19 cellular contexts compared by ENCODE assay signal in genomic region chr15:95328559-95328958, GRCh38.
DNase-seq lines count a peak whose midpoint lies in the region; ATAC-seq and TF ChIP-seq lines count a peak whose summit lies in the region.
"Had no signal": no experiment of that assay in that cellular context is flagged by ENCODE, and none has a peak within 500 bp of the region (broad histone marks: within the 10 kb centered on the region; RNA-seq: fewer than 3 reads in every experiment).

No MANE protein-coding gene starts in this region.

- ATAC-seq in Right ventricle myocardium superior (ENCODE audit: poor library complexity) (no peak), gastrocnemius medialis (no peak), GM19452 (IDR thresholded peaks at IDR 0.05; ENCODE audit: unreplicated experiment) (no peak)
- ATAC-seq: A549 had no signal

- H3K36me3 ChIP-seq in right atrium auricular region (no peaks in the 10 kb centered on the region), gastrocnemius medialis (no peaks in the 10 kb centered on the region), uterus (no peaks in the 10 kb centered on the region)

- H3K4me3 Mint-ChIP-seq in endothelial cell (ENCODE audit: unreplicated experiment), result no peak overlapping the region

- in situ Hi-C loops in gastrocnemius medialis (cut with MboI; ENCODE audit: low sequenced_read_pairs in 4 of 4), result no loop called here

- DNase-seq in right atrium auricular region (ENCODE audit: low spot score), result no peak
- DNase-seq in Right ventricle myocardium superior, result no peak
- DNase-seq in endothelial cell (ENCODE audit: low spot score), result no peak
- no peak for DNase-seq in gastrocnemius medialis
- no peak for DNase-seq in uterus
- DNase-seq in superior temporal gyrus (ENCODE audit: extremely low spot score), result no peak
- no peak for DNase-seq in GM20000 (ENCODE audit: low spot score)
- DNase-seq: C1 segment of cervical spinal cord, DND-41, GOT3, KBM-7, MV-4-11, NCI-H1417 treated with DMSO at 0.1 percent for 48 hours, NCI-H1930, NCI-H2171, NCI-H446, NCI-H69 had no signal

- peaks cover 0 to 21% of the 10 kb centered on the region in 2 donors for H3K4me1 ChIP-seq in right atrium auricular region
- no peaks in the 10 kb centered on the region for H3K4me1 ChIP-seq in gastrocnemius medialis
- H3K4me1 ChIP-seq in uterus, result no peaks in the 10 kb centered on the region
- H3K4me1 ChIP-seq: A549 had no signal

- H3K4me1 Mint-ChIP-seq in endothelial cell (ENCODE audit: unreplicated experiment), result peaks cover 5% of the 10 kb centered on the region

- H3K27me3 Mint-ChIP-seq in endothelial cell (ENCODE audit: unreplicated experiment), result peaks cover 9% of the 10 kb centered on the region

- H3K27ac ChIP-seq in right atrium auricular region (peak overlapping the region; percentile 51 to 84), gastrocnemius medialis (peak overlapping the region; percentile 57 to 72 (median 66)), uterus (peak overlapping the region; percentile 85 to 92)
- H3K27ac ChIP-seq: A549 had no signal

- H3K4me3 ChIP-seq in right atrium auricular region, result peak overlapping the region in 1 of 2 donors; percentile 3
- H3K4me3 ChIP-seq in gastrocnemius medialis, result peak overlapping the region in 3 of 4 donors; percentile 8 to 46 (median 37)
- peak overlapping the region in 1 of 2 donors; percentile 66 for H3K4me3 ChIP-seq in uterus
- H3K4me3 ChIP-seq: A549 had no signal

- H3K36me3 Mint-ChIP-seq in endothelial cell (ENCODE audit: low read depth, unreplicated experiment), result no peaks in the 10 kb centered on the region

- intact Hi-C loops in Right ventricle myocardium superior (cut with DNase I) (no loop called here), gastrocnemius medialis (cut with DNase I; ENCODE audit: low total_unique reads) (loop anchor here (5.0 kb wide), 1 partner anchor 994 kb away; no protein-coding TSS in a partner anchor), uterus (cut with DNase I; ENCODE audit: low total_unique reads) (no loop called here)

- TF ChIP-seq POLR2A in gastrocnemius medialis (IDR thresholded peaks at IDR 0.05), result no peak
- TF ChIP-seq POLR2A in uterus (IDR thresholded peaks at IDR 0.05), result no peak

- TF ChIP-seq CTCF in right atrium auricular region (IDR thresholded peaks at IDR 0.05) (no peak), endothelial cell (IDR thresholded peaks at IDR 0.05; ENCODE audit: unreplicated experiment) (peak; percentile 40), gastrocnemius medialis (IDR thresholded peaks at IDR 0.05 in 4 of 5, conservative IDR thresholded peaks at IDR 0.05 in 1 of 5) (no peak), uterus (IDR thresholded peaks at IDR 0.05) (no peak), GM20000 (IDR thresholded peaks at IDR 0.05; ENCODE audit: extremely low read depth, missing control alignments) (no peak)

- H3K9me3 ChIP-seq in right atrium auricular region (no peaks in the 10 kb centered on the region), gastrocnemius medialis (no peaks in the 10 kb centered on the region), uterus (no peaks in the 10 kb centered on the region)
- H3K9me3 ChIP-seq: A549 had no signal

- H3K27me3 ChIP-seq in right atrium auricular region, result peaks cover 0 to 5% of the 10 kb centered on the region in 2 donors
- H3K27me3 ChIP-seq in gastrocnemius medialis, result peaks cover 0 to 9% (median 0%) of the 10 kb centered on the region in 3 donors
- H3K27me3 ChIP-seq in uterus, result no peaks in the 10 kb centered on the region

- H3K27ac Mint-ChIP-seq in endothelial cell (ENCODE audit: unreplicated experiment), result no peak overlapping the region

- no peaks in the 10 kb centered on the region for H3K9me3 Mint-ChIP-seq in endothelial cell (ENCODE audit: unreplicated experiment)
